In genomic region chr20:44389871-44390270, GRCh38 we compare ENCODE assay signal across 20 cellular contexts. TPM values are rescaled to one million over a fixed set of nuclear protein-coding genes. Genes with fewer than 3 reads are reported as not detected.
DNase-seq lines count a peak whose midpoint lies in the region; ATAC-seq, FAIRE-seq and TF ChIP-seq lines count a peak whose summit lies in the region.
"Had no signal": no experiment of that assay in that cellular context is flagged by ENCODE, and none has a peak within 500 bp of the region (broad histone marks: within the 10 kb centered on the region; RNA-seq: fewer than 3 reads in every experiment).

No MANE protein-coding gene starts in this region.

- WGBS in K562 (ENCODE audit: insufficient coverage, low coverage, missing lambda C conversion rate): 9% methylated on average over 6 of the region's 6 CpGs
- WGBS in liver: 73% methylated on average over 6 of the region's 6 CpGs

- TF ChIP-seq POLR2A in K562 (conservative IDR thresholded peaks at IDR 0.05): no peak

- CTCF ChIA-PET in Caco-2 (lab: Charles Lee) (interaction anchor here (0.6 kb wide), 1 partner anchor 22 kb away, joined by 3 read pairs; no protein-coding TSS in a partner anchor), K562 (lab: Yijun Ruan, JAX; ENCODE audit: low intra/inter-chr PET ratio) (interaction anchor here (2.1 to 4.8 kb wide), 2 partner anchors 72 to 220 kb away, joined by 13 to 54 read pairs; no protein-coding TSS in a partner anchor)

- H3K4me1 Mint-ChIP-seq in Caco-2 (ENCODE audit: low read depth, unreplicated experiment): peaks cover 58% of the 10 kb centered on the region
- H3K4me1 Mint-ChIP-seq in natural killer cell treated with Interleukin-12 subunit alpha and Interleukin-12 subunit beta and Interleukin-15 and Interleukin-18, amount 100 ng/mL, for 72 hours (ENCODE audit: low read depth in 2 of 2): peaks cover 5 to 10% of the 10 kb centered on the region in 2 donors
- H3K4me1 Mint-ChIP-seq in T-helper 2 cell treated with Interferon-gamma antibody and Interleukin-4, amounts not matched to agents 5 μg/mL and 100 μg/mL, for 36 hours (ENCODE audit: low read depth): peaks cover 2% of the 10 kb centered on the region

- H3K27ac Mint-ChIP-seq in Caco-2 (ENCODE audit: unreplicated experiment): peak overlapping the region; percentile 18
- H3K27ac Mint-ChIP-seq in natural killer cell treated with Interleukin-12 subunit alpha and Interleukin-12 subunit beta and Interleukin-15 and Interleukin-18, amount 100 ng/mL, for 72 hours: no peak overlapping the region
- no peak overlapping the region for H3K27ac Mint-ChIP-seq in T-helper 2 cell treated with Interferon-gamma antibody and Interleukin-4, amounts not matched to agents 5 μg/mL and 100 μg/mL, for 36 hours
- H3K27ac Mint-ChIP-seq: CD4-positive, alpha-beta memory T cell had no signal

- no peak overlapping the region for H3K9ac ChIP-seq in K562 (ENCODE audit: insufficient read depth in 1 of 2, low read depth in 2 of 2, low read length in 2 of 2)
- peak overlapping the region in 1 of 2 donors; percentile 21 for H3K9ac ChIP-seq in liver (ENCODE audit: low read depth in 1 of 2, low read length in 2 of 2)

- H3K27me3 Mint-ChIP-seq in Caco-2 (ENCODE audit: insufficient read depth, unreplicated experiment): no peaks in the 10 kb centered on the region
- H3K27me3 Mint-ChIP-seq in natural killer cell treated with Interleukin-12 subunit alpha and Interleukin-12 subunit beta and Interleukin-15 and Interleukin-18, amount 100 ng/mL, for 72 hours: peaks cover 0 to 10% of the 10 kb centered on the region in 2 donors
- H3K27me3 Mint-ChIP-seq in T-helper 2 cell treated with Interferon-gamma antibody and Interleukin-4, amounts not matched to agents 5 μg/mL and 100 μg/mL, for 36 hours (ENCODE audit: low read depth): peaks cover 10% of the 10 kb centered on the region

- BruUV-seq in Caco-2 (replicated peaks; lab: Mats Ljungman, UMichigan) (no TSS peak), K562 (replicated peaks; lab: Mats Ljungman, UMichigan) (no TSS peak)

- H3K79me2 ChIP-seq in K562 (ENCODE audit: control insufficient read depth, insufficient read depth, low read length) (no peaks in the 10 kb centered on the region), osteoblast (ENCODE audit: insufficient read depth, low read length) (no peaks in the 10 kb centered on the region)

- POLR2A ChIA-PET in Caco-2 (lab: Charles Lee): interaction anchor here (0.6 kb wide), 1 partner anchor 25 kb away, joined by 3 read pairs; no protein-coding TSS in a partner anchor
- POLR2A ChIA-PET in K562 (lab: Yijun Ruan, JAX): interaction anchor here (1.6 kb wide), 1 partner anchor 9 kb away, joined by 5 read pairs; no protein-coding TSS in a partner anchor

- in situ Hi-C loops in K562 (cut with MboI): loop anchor here (5.0 kb wide), 1 partner anchor 72 kb away; no protein-coding TSS in a partner anchor

- intact Hi-C loops in Caco-2 (cut with micrococcal nuclease; ENCODE audit: unreplicated experiment) (loop anchor here (5.0 kb wide), 1 partner anchor 132 kb away; the partner anchor contains the start of gene SERINC3), K562 (cut with micrococcal nuclease) (loop anchor here (5.0 kb wide), 1 partner anchor 292 kb away; no protein-coding TSS in a partner anchor)

- peaks cover 75% of the 10 kb centered on the region for H3K36me3 Mint-ChIP-seq in Caco-2 (ENCODE audit: insufficient read depth, unreplicated experiment)
- H3K36me3 Mint-ChIP-seq in natural killer cell treated with Interleukin-12 subunit alpha and Interleukin-12 subunit beta and Interleukin-15 and Interleukin-18, amount 100 ng/mL, for 72 hours: no peaks in the 10 kb centered on the region
- no peaks in the 10 kb centered on the region for H3K36me3 Mint-ChIP-seq in T-helper 2 cell treated with Interferon-gamma antibody and Interleukin-4, amounts not matched to agents 5 μg/mL and 100 μg/mL, for 36 hours (ENCODE audit: low read depth)
- H3K36me3 Mint-ChIP-seq: CD4-positive, alpha-beta memory T cell had no signal

- peaks cover 59% of the 10 kb centered on the region for H3K4me1 ChIP-seq in Caco-2
- H3K4me1 ChIP-seq in K562 (replicated peaks in 1 of 2; ENCODE audit: control insufficient read depth in 2 of 2, insufficient read depth in 2 of 2, low read length in 2 of 2): peaks cover 9 to 17% of the 10 kb centered on the region in 2 experiments
- H3K4me1 ChIP-seq in liver (ENCODE audit: control insufficient read depth in 4 of 4, insufficient read depth in 4 of 4, low read length in 3 of 4): peaks cover 17 to 71% (median 60%) of the 10 kb centered on the region in 4 donors
- H3K4me1 ChIP-seq in osteoblast (ENCODE audit: insufficient read depth, low read length): peaks cover 3% of the 10 kb centered on the region

- no peaks in the 10 kb centered on the region for H3K9me3 Mint-ChIP-seq in Caco-2 (ENCODE audit: unreplicated experiment)
- H3K9me3 Mint-ChIP-seq in natural killer cell treated with Interleukin-12 subunit alpha and Interleukin-12 subunit beta and Interleukin-15 and Interleukin-18, amount 100 ng/mL, for 72 hours: no peaks in the 10 kb centered on the region
- no peaks in the 10 kb centered on the region for H3K9me3 Mint-ChIP-seq in T-helper 2 cell treated with Interferon-gamma antibody and Interleukin-4, amounts not matched to agents 5 μg/mL and 100 μg/mL, for 36 hours
- H3K9me3 Mint-ChIP-seq: CD4-positive, alpha-beta memory T cell had no signal

- H3K27ac ChIP-seq in K562 (ENCODE audit: extremely low read depth, low read depth, low read length): no peak overlapping the region
- peak overlapping the region; percentile 67 to 71 for H3K27ac ChIP-seq in liver (ENCODE audit: low read depth in 1 of 2, low read length in 2 of 2)
- H3K27ac ChIP-seq in osteoblast (ENCODE audit: low read depth, low read length): no peak overlapping the region

- no peak for FAIRE-seq in K562 (lab: Jason Lieb, UNC)
- FAIRE-seq: G401.6, GM12892, H54 had no signal

- H3K9me3 ChIP-seq in Caco-2 (no peaks in the 10 kb centered on the region), K562 (replicated peaks; ENCODE audit: control insufficient read depth, insufficient read depth, low read depth, low read length) (no peaks in the 10 kb centered on the region), liver (ENCODE audit: control insufficient read depth in 4 of 4, low read length in 3 of 4) (no peaks in the 10 kb centered on the region), osteoblast (ENCODE audit: low read depth, low read length) (no peaks in the 10 kb centered on the region)

- H3K9me1 ChIP-seq in K562 (ENCODE audit: control insufficient read depth, insufficient read depth, low read length): no peaks in the 10 kb centered on the region

- H3K4me3 ChIP-seq in Caco-2 (ENCODE audit: low read depth, low read length): no peak overlapping the region
- no peak overlapping the region for H3K4me3 ChIP-seq in K562
- H3K4me3 ChIP-seq in liver (ENCODE audit: low read depth in 1 of 3, low read length in 3 of 3): no peak overlapping the region
- H3K4me3 ChIP-seq in osteoblast (ENCODE audit: insufficient read depth, low read length): no peak overlapping the region

- H2AFZ ChIP-seq in K562 (ENCODE audit: low read depth, low read length): no peak overlapping the region
- H2AFZ ChIP-seq in osteoblast (ENCODE audit: low read length): no peak overlapping the region

- no peak for DNase-seq in Caco-2
- DNase-seq in K562 (ENCODE audit: extremely low read depth in 1 of 4, low spot score in 3 of 4): no peak
- DNase-seq in osteoblast (ENCODE audit: insufficient read length, low spot score, missing footprints): peak; percentile 54
- no peak for DNase-seq in natural killer cell treated with Interleukin-12 subunit alpha and Interleukin-12 subunit beta and Interleukin-15 and Interleukin-18, amount 100 ng/mL, for 72 hours (ENCODE audit: low spot score)
- no peak for DNase-seq in T-helper 2 cell treated with Interferon-gamma antibody and Interleukin-4, amounts not matched to agents 5 μg/mL and 100 μg/mL, for 36 hours (ENCODE audit: low spot score)
- no peak for DNase-seq in foreskin melanocyte
- DNase-seq: 8988T; C1 segment of cervical spinal cord; CD4-positive, alpha-beta memory T cell; COR-L47; DMS153; DND-41; GOT3; HCEC 1CT had no signal

- TF ChIP-seq CTCF in Caco-2 (IDR thresholded peaks at IDR 0.05; ENCODE audit: insufficient read depth in 1 of 2, low read depth in 1 of 2, low read length in 1 of 2, severe bottlenecking in 1 of 2, unreplicated experiment in 1 of 2) (no peak), K562 (IDR thresholded peaks at IDR 0.05 in 2 of 3, conservative IDR thresholded peaks at IDR 0.05 in 1 of 3; ENCODE audit: insufficient read depth in 2 of 3, low read depth in 1 of 3, low read length in 3 of 3) (no peak), liver (IDR thresholded peaks at IDR 0.05; ENCODE audit: low read depth, low read length, missing input control) (no peak), osteoblast (IDR thresholded peaks at IDR 0.05; ENCODE audit: extremely low read depth, low read depth, low read length) (no peak)

- H3K4me3 Mint-ChIP-seq in Caco-2 (ENCODE audit: unreplicated experiment): no peak overlapping the region
- no peak overlapping the region for H3K4me3 Mint-ChIP-seq in natural killer cell treated with Interleukin-12 subunit alpha and Interleukin-12 subunit beta and Interleukin-15 and Interleukin-18, amount 100 ng/mL, for 72 hours
- no peak overlapping the region for H3K4me3 Mint-ChIP-seq in T-helper 2 cell treated with Interferon-gamma antibody and Interleukin-4, amounts not matched to agents 5 μg/mL and 100 μg/mL, for 36 hours
- H3K4me3 Mint-ChIP-seq: CD4-positive, alpha-beta memory T cell had no signal

- H3K27me3 ChIP-seq in Caco-2 (replicated peaks; ENCODE audit: control insufficient read depth, insufficient read depth, low read length) (no peaks in the 10 kb centered on the region), K562 (ENCODE audit: control insufficient read depth in 2 of 2, insufficient read depth in 2 of 2, low read length in 2 of 2) (peaks cover 2 to 20% of the 10 kb centered on the region in 2 experiments; a peak in 2 of 5 replicates), liver (ENCODE audit: control insufficient read depth in 4 of 4, insufficient read depth in 4 of 4, low read length in 3 of 4) (no peaks in the 10 kb centered on the region), osteoblast (ENCODE audit: insufficient read depth, low read length) (peaks cover 18% of the 10 kb centered on the region)

- H4K20me1 ChIP-seq in K562 (replicated peaks; ENCODE audit: control insufficient read depth, insufficient read depth, low read length): no peaks in the 10 kb centered on the region; the same call in 1 of the 2 replicates
- H4K20me1 ChIP-seq in osteoblast (ENCODE audit: insufficient read depth, low read length): no peaks in the 10 kb centered on the region

- peaks cover 13% of the 10 kb centered on the region for H3K36me3 ChIP-seq in Caco-2 (ENCODE audit: control insufficient read depth, insufficient read depth, low read length)
- no peaks in the 10 kb centered on the region for H3K36me3 ChIP-seq in K562 (ENCODE audit: control insufficient read depth, insufficient read depth, low read length)
- peaks cover 0 to 7% (median 3%) of the 10 kb centered on the region in 4 donors for H3K36me3 ChIP-seq in liver (ENCODE audit: control insufficient read depth in 4 of 4, insufficient read depth in 3 of 4, low read depth in 1 of 4, low read length in 3 of 4)
- H3K36me3 ChIP-seq in osteoblast (ENCODE audit: insufficient read depth, low read length): no peaks in the 10 kb centered on the region

- H3K4me2 ChIP-seq in K562 (ENCODE audit: insufficient read depth, low read length) (no peak overlapping the region), osteoblast (ENCODE audit: insufficient read depth, low read length) (no peak overlapping the region)

- TF ChIP-seq EP300 in K562 (IDR thresholded peaks at IDR 0.05; ENCODE audit: low read length): no peak

- no peak for ATAC-seq in K562
- no peak for ATAC-seq in natural killer cell treated with Interleukin-12 subunit alpha and Interleukin-12 subunit beta and Interleukin-15 and Interleukin-18, amount 100 ng/mL, for 72 hours

- TF ChIP-seq RAD21 in K562 (CRISPR knock-in tag; conservative IDR thresholded peaks at IDR 0.05 in 1 of 2, IDR thresholded peaks at IDR 0.05 in 1 of 2) (no peak), liver (IDR thresholded peaks at IDR 0.05) (no peak)

RNA-seq across cellular contexts. Expression of gene HNF4A, which starts 34.4 kb away (rescaled TPM):
- total RNA-seq in Caco-2 (2022) (256 and 292 TPM in 2 replicates), K562 (2014; rRNA removed) (not detected in 2 replicates), K562 (2014; rRNA removed; fragmentation: Illumina TruSeq; extraction: Trizol) (not detected in 2 replicates), K562 (2015; rRNA removed; fragmentation: Illumina TruSeq; extraction: Trizol) (not detected in 2 replicates), K562 (2021) (0.11 and 0.16 TPM in 2 replicates), liver (100 to 1,000 TPM in 1 of 2 donors, 10 to 100 TPM in 1; 51.7 to 171 TPM), osteoblast (not detected in 2 replicates)
- 0.09 TPM in 1 of 2 replicates, not detected in the other for total RNA-seq in K562 (2011; cell fraction: chromatin; rRNA removed; ENCODE audit: low replicate concordance)
- under 0.01 TPM in 1 of 2 replicates, not detected in the other for total RNA-seq in K562 (2011; cell fraction: nucleolus; rRNA removed)
- not detected in 2 replicates for total RNA-seq in K562 (2011; cell fraction: nucleoplasm; rRNA removed)
- polyA plus RNA-seq in K562 (2011; rRNA removed) (not detected in 2 replicates), K562 (2014; fragmentation: Illumina TruSeq; extraction: Trizol) (0.03 TPM in 1 of 2 replicates, not detected in the other), K562 (2014; fragmentation: Nextera tagmentation; extraction: Ambion mirVana) (under 1 TPM in 1 of 2 experiments, not detected in 1; 0.06 TPM), K562 (2014; rRNA removed) (0.27 TPM in 1 of 2 replicates, not detected in the other), liver (100 to 1,000 TPM in 1 of 2 donors, 10 to 100 TPM in 1; 52.3 to 120 TPM)
- not detected in 2 replicates for polyA plus RNA-seq in K562 (2011; cell fraction: cytosol; rRNA removed)
- not detected in 2 replicates for polyA plus RNA-seq in K562 (2011; cell fraction: nucleus; rRNA removed)
- polyA plus RNA-seq in K562 (2012): 0.03 and 2.3 TPM in 2 replicates
- polyA minus RNA-seq in K562 (2011; rRNA and poly(A)+ RNA removed): not detected in 2 replicates
- polyA minus RNA-seq in K562 (2011; cell fraction: cytosol; rRNA and poly(A)+ RNA removed): 0.46 TPM in 1 of 2 replicates, not detected in the other
- polyA minus RNA-seq in K562 (2011; cell fraction: nucleus; rRNA and poly(A)+ RNA removed): not detected in 2 replicates
- not detected for total RNA-seq in natural killer cell treated with Interleukin-12 subunit alpha and Interleukin-12 subunit beta and Interleukin-15 and Interleukin-18, amount 100 ng/mL, for 72 hours
- total RNA-seq: A673; CD4-positive, alpha-beta memory T cell had no signal
- polyA plus RNA-seq: CD4-positive, alpha-beta memory T cell had no signal

RNA-seq across cellular contexts. Expression of gene R3HDML, which starts 53.0 kb away (rescaled TPM):
- total RNA-seq in Caco-2 (2022) (not detected in 2 replicates), K562 (2014; rRNA removed) (not detected in 2 replicates), K562 (2014; rRNA removed; fragmentation: Illumina TruSeq; extraction: Trizol) (not detected in 2 replicates), K562 (2015; rRNA removed; fragmentation: Illumina TruSeq; extraction: Trizol) (not detected in 2 replicates), K562 (2021) (not detected in 2 replicates), liver (not detected), osteoblast (not detected in 2 replicates)
- not detected in 2 replicates for total RNA-seq in K562 (2011; cell fraction: chromatin; rRNA removed; ENCODE audit: low replicate concordance)
- total RNA-seq in K562 (2011; cell fraction: nucleolus; rRNA removed): not detected in 2 replicates
- not detected in 2 replicates for total RNA-seq in K562 (2011; cell fraction: nucleoplasm; rRNA removed)
- polyA plus RNA-seq in K562 (2011; rRNA removed) (not detected in 2 replicates), K562 (2014; fragmentation: Illumina TruSeq; extraction: Trizol) (not detected in 2 replicates), K562 (2014; fragmentation: Nextera tagmentation; extraction: Ambion mirVana) (not detected), K562 (2014; rRNA removed) (not detected in 2 replicates), liver (not detected)
- polyA plus RNA-seq in K562 (2011; cell fraction: cytosol; rRNA removed): not detected in 2 replicates
- not detected in 2 replicates for polyA plus RNA-seq in K562 (2011; cell fraction: nucleus; rRNA removed)
- polyA plus RNA-seq in K562 (2012): not detected in 2 replicates
- not detected in 2 replicates for polyA minus RNA-seq in K562 (2011; rRNA and poly(A)+ RNA removed)
- polyA minus RNA-seq in K562 (2011; cell fraction: cytosol; rRNA and poly(A)+ RNA removed): not detected in 2 replicates
- not detected in 2 replicates for polyA minus RNA-seq in K562 (2011; cell fraction: nucleus; rRNA and poly(A)+ RNA removed)
- not detected for total RNA-seq in natural killer cell treated with Interleukin-12 subunit alpha and Interleukin-12 subunit beta and Interleukin-15 and Interleukin-18, amount 100 ng/mL, for 72 hours
- total RNA-seq: A673; CD4-positive, alpha-beta memory T cell had no signal
- polyA plus RNA-seq: BJ; CD4-positive, alpha-beta memory T cell had no signal

Comparison
In these comparisons a context has a peak if more than half of its experiments do, and no peak if none do; other contexts are left out.
1. H3K27ac ChIP-seq: peak in liver (2 of 2); none in K562 (single experiment) and osteoblast (single experiment).
2. RNA of gene HNF4A, which starts 34.4 kb away (total RNA-seq): 256 to 292 TPM in Caco-2 and 51.7 to 171 TPM in liver; under 0.01 to 0.16 TPM in K562, not detected in osteoblast and not detected in natural killer cell treated with Interleukin-12 subunit alpha and Interleukin-12 subunit beta and Interleukin-15 and Interleukin-18, amount 100 ng/mL, for 72 hours; every median in the first group is over 10 times any median in the second.